7 cellular contexts compared by ENCODE assay signal in genomic region chr5:79630439-79630838, GRCh38. TPM values are rescaled to one million over a fixed set of nuclear protein-coding genes. Genes with fewer than 3 reads are reported as not detected.
A peak's percentile ranks its signal among the peaks of the same experiment; 100 is the strongest.
DNase-seq lines count a peak whose midpoint lies in the region; ATAC-seq, FAIRE-seq and TF ChIP-seq lines count a peak whose summit lies in the region.
"Not testable (repeated sequence)": the region's sequence is repeated elsewhere in the genome, so short reads cannot be mapped to it uniquely, and the experiment has no call there.

No MANE protein-coding gene starts in this region.

- H3K4me3 ChIP-seq in BLaER1 treated with 17β-estradiol and CSF1 and Interleukin-3, amounts not matched to agents 10 nM and 100 nM, result not testable (repeated sequence)

- not testable (repeated sequence) for H3K9me3 Mint-ChIP-seq in activated CD4-positive, alpha-beta memory T cell treated with anti-CD3 and anti-CD28 coated beads, Interleukin-2, amount 10 ng/mL, durations not matched to agents 7 days and 5 days; activated naive CD4-positive, alpha-beta T cell treated with anti-CD3 and anti-CD28 coated beads, Interleukin-2, amount 50 U/mL, for 24 hours; central memory CD8-positive, alpha-beta T cell; natural killer cell treated with Interleukin-12 subunit alpha and Interleukin-12 subunit beta and Interleukin-15 and Interleukin-18, amount 100 ng/mL, for 72 hours

- POLR2A ChIA-PET in activated CD4-positive, alpha-beta memory T cell treated with anti-CD3 and anti-CD28 coated beads, Interleukin-2, amount 10 ng/mL, durations not matched to agents 7 days and 5 days (lab: Charles Lee), result not testable (repeated sequence)

- not testable (repeated sequence) for H3K4me3 Mint-ChIP-seq in activated CD4-positive, alpha-beta memory T cell treated with anti-CD3 and anti-CD28 coated beads, Interleukin-2, amount 10 ng/mL, durations not matched to agents 7 days and 5 days; activated naive CD4-positive, alpha-beta T cell treated with anti-CD3 and anti-CD28 coated beads, Interleukin-2, amount 50 U/mL, for 24 hours
- peak overlapping the region; percentile 0 for H3K4me3 Mint-ChIP-seq in central memory CD8-positive, alpha-beta T cell
- peak overlapping the region; percentile 63 for H3K4me3 Mint-ChIP-seq in natural killer cell treated with Interleukin-12 subunit alpha and Interleukin-12 subunit beta and Interleukin-15 and Interleukin-18, amount 100 ng/mL, for 72 hours

- peaks cover 31% of the 10 kb centered on the region for H3K4me1 Mint-ChIP-seq in activated CD4-positive, alpha-beta memory T cell treated with anti-CD3 and anti-CD28 coated beads, Interleukin-2, amount 10 ng/mL, durations not matched to agents 7 days and 5 days
- H3K4me1 Mint-ChIP-seq in activated naive CD4-positive, alpha-beta T cell treated with anti-CD3 and anti-CD28 coated beads, Interleukin-2, amount 50 U/mL, for 24 hours, result peaks cover 45% of the 10 kb centered on the region
- peaks cover 36% of the 10 kb centered on the region for H3K4me1 Mint-ChIP-seq in central memory CD8-positive, alpha-beta T cell
- peaks cover 35 to 45% of the 10 kb centered on the region in 2 donors for H3K4me1 Mint-ChIP-seq in natural killer cell treated with Interleukin-12 subunit alpha and Interleukin-12 subunit beta and Interleukin-15 and Interleukin-18, amount 100 ng/mL, for 72 hours (ENCODE audit: low read depth in 2 of 2)

- H3K27ac ChIP-seq in BLaER1 treated with 17β-estradiol and CSF1 and Interleukin-3, amounts not matched to agents 10 nM and 100 nM, result peak overlapping the region in 8 of 11 experiments; percentile 33 to 62 (median 48); a peak in 11 of 22 replicates

- H3K4me1 ChIP-seq in BLaER1 treated with 17β-estradiol and CSF1 and Interleukin-3, amounts not matched to agents 10 nM and 100 nM, result peaks cover 5 to 26% (median 11%) of the 10 kb centered on the region in 10 experiments; a peak in 16 of 20 replicates

- H3K27me3 Mint-ChIP-seq in activated CD4-positive, alpha-beta memory T cell treated with anti-CD3 and anti-CD28 coated beads, Interleukin-2, amount 10 ng/mL, durations not matched to agents 7 days and 5 days; activated naive CD4-positive, alpha-beta T cell treated with anti-CD3 and anti-CD28 coated beads, Interleukin-2, amount 50 U/mL, for 24 hours; central memory CD8-positive, alpha-beta T cell; natural killer cell treated with Interleukin-12 subunit alpha and Interleukin-12 subunit beta and Interleukin-15 and Interleukin-18, amount 100 ng/mL, for 72 hours: not testable (repeated sequence)

- not testable (repeated sequence) for H3K9ac ChIP-seq in BLaER1 treated with 17β-estradiol and CSF1 and Interleukin-3, amounts not matched to agents 10 nM and 100 nM

- peak; percentile 85 for ATAC-seq in central memory CD8-positive, alpha-beta T cell (replicated peaks; ENCODE audit: extremely low read depth, poor library complexity, severe bottlenecking)
- peak; percentile 89 to 94 for ATAC-seq in natural killer cell treated with Interleukin-12 subunit alpha and Interleukin-12 subunit beta and Interleukin-15 and Interleukin-18, amount 100 ng/mL, for 72 hours

- peak overlapping the region in 8 of 11 experiments; percentile 41 to 68 (median 52); a peak in 16 of 22 replicates for H3K4me2 ChIP-seq in BLaER1 treated with 17β-estradiol and CSF1 and Interleukin-3, amounts not matched to agents 10 nM and 100 nM

- peaks cover 72 to 100% (median 94%) of the 10 kb centered on the region in 11 experiments for H3K36me3 ChIP-seq in BLaER1 treated with 17β-estradiol and CSF1 and Interleukin-3, amounts not matched to agents 10 nM and 100 nM

- H3K27me3 ChIP-seq in BLaER1 treated with 17β-estradiol and CSF1 and Interleukin-3, amounts not matched to agents 10 nM and 100 nM, result not testable (repeated sequence)

- peak overlapping the region; percentile 29 for H3K27ac Mint-ChIP-seq in activated CD4-positive, alpha-beta memory T cell treated with anti-CD3 and anti-CD28 coated beads, Interleukin-2, amount 10 ng/mL, durations not matched to agents 7 days and 5 days
- H3K27ac Mint-ChIP-seq in activated naive CD4-positive, alpha-beta T cell treated with anti-CD3 and anti-CD28 coated beads, Interleukin-2, amount 50 U/mL, for 24 hours, result peak overlapping the region; percentile 2
- H3K27ac Mint-ChIP-seq in central memory CD8-positive, alpha-beta T cell (ENCODE audit: low read depth), result peak overlapping the region; percentile 7
- peak overlapping the region; percentile 82 to 89 for H3K27ac Mint-ChIP-seq in natural killer cell treated with Interleukin-12 subunit alpha and Interleukin-12 subunit beta and Interleukin-15 and Interleukin-18, amount 100 ng/mL, for 72 hours

- H4K20me1 ChIP-seq in BLaER1 treated with 17β-estradiol and CSF1 and Interleukin-3, amounts not matched to agents 10 nM and 100 nM, result peaks cover 0 to 94% (median 24%) of the 10 kb centered on the region in 11 experiments; a peak in 15 of 22 replicates

- TF ChIP-seq POLR2A in GM12891 (IDR thresholded peaks at IDR 0.05; ENCODE audit: low read depth, low read length), result not testable (repeated sequence)

- CTCF ChIA-PET in activated CD4-positive, alpha-beta memory T cell treated with anti-CD3 and anti-CD28 coated beads, Interleukin-2, amount 10 ng/mL, durations not matched to agents 7 days and 5 days (lab: Charles Lee), result not testable (repeated sequence)

- DNase-seq in GM12891 (ENCODE audit: insufficient read length, low spot score); activated CD4-positive, alpha-beta memory T cell treated with anti-CD3 and anti-CD28 coated beads, Interleukin-2, amount 10 ng/mL, durations not matched to agents 7 days and 5 days; central memory CD8-positive, alpha-beta T cell (ENCODE audit: low spot score in 2 of 2); natural killer cell treated with Interleukin-12 subunit alpha and Interleukin-12 subunit beta and Interleukin-15 and Interleukin-18, amount 100 ng/mL, for 72 hours (ENCODE audit: low spot score): not testable (repeated sequence)
- peak; percentile 10 for DNase-seq in SKM-1 (lab: John Stamatoyannopoulos, UW; ENCODE audit: unreplicated experiment)

- peaks cover 0 to 10% (median 0%) of the 10 kb centered on the region in 11 experiments; a peak in 3 of 22 replicates for H3K9me3 ChIP-seq in BLaER1 treated with 17β-estradiol and CSF1 and Interleukin-3, amounts not matched to agents 10 nM and 100 nM (replicated peaks in 1 of 11)

- FAIRE-seq in GM12891 (lab: Jason Lieb, UNC), result not testable (repeated sequence)

- H3K36me3 Mint-ChIP-seq in activated CD4-positive, alpha-beta memory T cell treated with anti-CD3 and anti-CD28 coated beads, Interleukin-2, amount 10 ng/mL, durations not matched to agents 7 days and 5 days (ENCODE audit: low read depth), result peaks cover 47% of the 10 kb centered on the region
- peaks cover 19% of the 10 kb centered on the region for H3K36me3 Mint-ChIP-seq in activated naive CD4-positive, alpha-beta T cell treated with anti-CD3 and anti-CD28 coated beads, Interleukin-2, amount 50 U/mL, for 24 hours
- H3K36me3 Mint-ChIP-seq in central memory CD8-positive, alpha-beta T cell (ENCODE audit: insufficient read depth), result peaks cover 34% of the 10 kb centered on the region
- H3K36me3 Mint-ChIP-seq in natural killer cell treated with Interleukin-12 subunit alpha and Interleukin-12 subunit beta and Interleukin-15 and Interleukin-18, amount 100 ng/mL, for 72 hours, result peaks cover 31% of the 10 kb centered on the region

TF ChIP-seq in GM12891, 5 proteins besides CTCF, POLR2A, EP300 and RAD21:
- TF ChIP-seq SPI1 (IDR thresholded peaks at IDR 0.05; ENCODE audit: low read depth, low read length), result 0 out of 2 replicates have a peak, but pooled peaks have one; percentile 0

RNA-seq across cellular contexts. Expression of gene TENT2, which starts 18.2 kb away (rescaled TPM):
- polyA plus RNA-seq in GM12891 (2012; ENCODE audit: low read depth, missing spikeins), result 27.5 TPM
- 10 to 100 TPM; 79.7 to 80.5 TPM for total RNA-seq in activated CD4-positive, alpha-beta memory T cell treated with anti-CD3 and anti-CD28 coated beads, Interleukin-2, amount 10 ng/mL, durations not matched to agents 7 days and 5 days
- total RNA-seq in natural killer cell treated with Interleukin-12 subunit alpha and Interleukin-12 subunit beta and Interleukin-15 and Interleukin-18, amount 100 ng/mL, for 72 hours, result 100 to 1,000 TPM; 118 to 144 TPM

RNA-seq across cellular contexts. Expression of gene CMYA5, which starts 59.2 kb away (rescaled TPM):
- 0.23 TPM for polyA plus RNA-seq in GM12891 (2012; ENCODE audit: low read depth, missing spikeins)
- total RNA-seq in activated CD4-positive, alpha-beta memory T cell treated with anti-CD3 and anti-CD28 coated beads, Interleukin-2, amount 10 ng/mL, durations not matched to agents 7 days and 5 days, result under 1 TPM; 0.08 to 0.10 TPM
- 1 to 10 TPM in 1 of 2 donors, under 1 TPM in 1; 0.64 to 1.5 TPM for total RNA-seq in natural killer cell treated with Interleukin-12 subunit alpha and Interleukin-12 subunit beta and Interleukin-15 and Interleukin-18, amount 100 ng/mL, for 72 hours

Comparison
In these comparisons a context has a peak if more than half of its experiments do, and no peak if none do; other contexts are left out.
1. H3K27ac Mint-ChIP-seq: peak in every context shown above with its lines; median percentile 86 in natural killer cell treated with Interleukin-12 subunit alpha and Interleukin-12 subunit beta and Interleukin-15 and Interleukin-18, amount 100 ng/mL, for 72 hours; 29 in activated CD4-positive, alpha-beta memory T cell treated with anti-CD3 and anti-CD28 coated beads, Interleukin-2, amount 10 ng/mL, durations not matched to agents 7 days and 5 days; 7 in central memory CD8-positive, alpha-beta T cell; 2 in activated naive CD4-positive, alpha-beta T cell treated with anti-CD3 and anti-CD28 coated beads, Interleukin-2, amount 50 U/mL, for 24 hours.